Comparison of ENCODE assay signal across 8 cellular contexts in the genomic region with DNA sequence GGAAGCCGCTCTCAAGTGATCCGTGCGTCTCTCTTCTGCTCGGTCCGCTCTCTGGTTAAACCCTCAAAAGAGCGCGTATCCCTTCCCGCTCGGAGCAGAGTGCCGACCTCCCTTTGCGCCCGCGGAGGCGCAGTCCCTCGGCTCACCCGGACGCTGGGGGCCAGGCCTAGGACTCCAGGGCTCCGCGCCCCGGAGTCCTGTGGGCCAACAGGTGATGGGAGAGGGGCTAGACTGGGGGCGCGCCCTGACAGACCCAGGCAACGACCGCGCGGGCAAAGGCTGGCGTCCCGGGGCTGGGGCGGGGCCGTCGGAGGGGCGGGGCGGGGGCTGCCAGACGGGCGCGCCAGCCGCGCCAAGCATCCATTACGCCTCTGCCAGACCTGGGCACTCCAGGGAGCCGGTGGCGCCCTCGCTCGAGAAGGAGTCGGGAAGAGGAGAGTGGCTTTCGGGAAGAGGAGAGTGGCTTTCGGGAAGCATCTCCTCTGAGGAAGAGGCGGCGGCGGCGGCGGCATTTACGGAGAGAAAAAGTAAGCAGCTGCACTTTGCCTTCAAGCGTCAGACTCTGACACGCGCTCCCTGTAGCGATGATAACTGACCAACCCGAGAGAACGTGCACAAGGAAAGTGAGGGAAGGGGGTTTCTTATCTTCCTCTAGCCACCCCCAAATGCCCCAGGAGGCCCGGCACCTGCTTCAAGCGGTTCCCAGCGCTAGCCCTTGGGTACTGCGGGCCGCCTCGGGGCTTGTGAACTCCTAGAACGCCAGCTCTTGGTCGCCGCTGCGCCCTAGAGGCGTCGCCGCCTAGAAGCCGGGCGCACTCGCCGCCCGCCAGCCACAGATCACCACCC. TPM values are rescaled to one million over a fixed set of nuclear protein-coding genes. Genes with fewer than 3 reads are reported as not detected.
DNase-seq lines count a peak whose midpoint lies in the region; ATAC-seq and TF ChIP-seq lines count a peak whose summit lies in the region.

No MANE protein-coding gene starts in this region.

- ATAC-seq in naive B cell (ENCODE audit: low read depth in 2 of 2) (no peak), HG02759 (IDR thresholded peaks at IDR 0.05; ENCODE audit: unreplicated experiment) (no peak), GM18870 (IDR thresholded peaks at IDR 0.05; ENCODE audit: unreplicated experiment) (no peak)

- no peaks in the 10 kb centered on the region for H3K9me3 Mint-ChIP-seq in activated T-cell treated with anti-CD3 and anti-CD28 coated beads, Interleukin-2, amount 50 U/mL, for 24 hours
- H3K9me3 Mint-ChIP-seq in naive B cell: peaks cover 0 to 11% (median 0%) of the 10 kb centered on the region in 7 donors

- H3K27me3 Mint-ChIP-seq in activated T-cell treated with anti-CD3 and anti-CD28 coated beads, Interleukin-2, amount 50 U/mL, for 24 hours: peaks cover 62% of the 10 kb centered on the region
- H3K27me3 Mint-ChIP-seq in naive B cell: peaks cover 39 to 50% (median 43%) of the 10 kb centered on the region in 3 donors

- H3K4me1 Mint-ChIP-seq in activated T-cell treated with anti-CD3 and anti-CD28 coated beads, Interleukin-2, amount 50 U/mL, for 24 hours (ENCODE audit: low read depth): peaks cover 29% of the 10 kb centered on the region
- peaks cover 18 to 29% (median 26%) of the 10 kb centered on the region in 3 donors for H3K4me1 Mint-ChIP-seq in naive B cell

- DNase-seq in activated T-cell treated with anti-CD3 and anti-CD28 coated beads, Interleukin-2, amount 50 U/mL, for 24 hours: peak; percentile 29
- no peak for DNase-seq in activated T-cell treated with anti-CD3 and anti-CD28 coated beads, Interleukin-2, amount 50 U/mL, for 1 hour
- peak; percentile 82 for DNase-seq in NCI-H82 (lab: John Stamatoyannopoulos, UW)
- no peak for DNase-seq in epithelial cell of proximal tubule (ENCODE audit: low read depth)
- DNase-seq in naive B cell: no peak
- no peak for DNase-seq in activated effector memory CD4-positive, alpha-beta T cell treated with Interleukin-2 at 50 U/mL for 16 hours

- H3K27ac Mint-ChIP-seq in activated T-cell treated with anti-CD3 and anti-CD28 coated beads, Interleukin-2, amount 50 U/mL, for 24 hours: no peak overlapping the region
- H3K27ac Mint-ChIP-seq in naive B cell: no peak overlapping the region

- no peak overlapping the region for H3K4me3 Mint-ChIP-seq in activated T-cell treated with anti-CD3 and anti-CD28 coated beads, Interleukin-2, amount 50 U/mL, for 24 hours
- peak overlapping the region; percentile 60 to 89 (median 80) for H3K4me3 Mint-ChIP-seq in naive B cell

- TF ChIP-seq CTCF in epithelial cell of proximal tubule (conservative IDR thresholded peaks at IDR 0.05; ENCODE audit: low read depth, low read length): no peak

- peak overlapping the region; percentile 76 for H3K4me3 ChIP-seq in epithelial cell of proximal tubule (ENCODE audit: low read depth, low read length)

- H3K36me3 Mint-ChIP-seq in activated T-cell treated with anti-CD3 and anti-CD28 coated beads, Interleukin-2, amount 50 U/mL, for 24 hours (ENCODE audit: low read depth): no peaks in the 10 kb centered on the region
- no peaks in the 10 kb centered on the region for H3K36me3 Mint-ChIP-seq in naive B cell

RNA-seq across cellular contexts. Expression of a gene that starts 2.6 kb away (rescaled TPM):
- total RNA-seq in epithelial cell of proximal tubule: 0.40 and 1.0 TPM in 2 replicates
- polyA plus RNA-seq in naive B cell (ENCODE audit: low read depth in 6 of 6): not detected

Comparison
In these comparisons a context has a peak if more than half of its experiments do, and no peak if none do; other contexts are left out.
1. DNase-seq: peak in activated T-cell treated with anti-CD3 and anti-CD28 coated beads, Interleukin-2, amount 50 U/mL, for 24 hours (single experiment) and NCI-H82 (single experiment); none in activated T-cell treated with anti-CD3 and anti-CD28 coated beads, Interleukin-2, amount 50 U/mL, for 1 hour (single experiment), epithelial cell of proximal tubule (single experiment), naive B cell (single experiment) and activated effector memory CD4-positive, alpha-beta T cell treated with Interleukin-2 at 50 U/mL for 16 hours (single experiment).